ENCODE assay signal across 1 cellular context in the genomic region with DNA sequence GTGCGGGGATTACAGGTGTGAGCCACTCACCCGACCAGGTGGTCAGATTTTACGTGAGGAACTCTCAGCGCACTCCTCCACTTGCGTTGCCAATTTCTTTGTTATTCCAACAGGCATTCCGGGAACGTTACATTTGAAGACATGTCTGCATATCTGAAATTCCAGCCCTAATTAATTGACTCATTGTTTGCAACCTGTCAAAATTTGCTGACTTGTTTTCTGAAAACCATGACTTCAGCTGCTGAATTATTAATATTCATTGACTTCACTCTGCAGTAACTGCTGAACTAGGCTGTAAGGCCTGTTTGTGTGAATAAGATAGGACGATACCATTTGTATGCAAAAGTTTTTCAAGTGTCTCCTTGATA.
TF ChIP-seq lines count a peak whose summit lies in the region.

No MANE protein-coding gene starts in this region.

TF ChIP-seq in GM23338, 12 proteins besides CTCF, POLR2A, EP300 and RAD21 (continued from another document):
- TF ChIP-seq, protein P1, sequence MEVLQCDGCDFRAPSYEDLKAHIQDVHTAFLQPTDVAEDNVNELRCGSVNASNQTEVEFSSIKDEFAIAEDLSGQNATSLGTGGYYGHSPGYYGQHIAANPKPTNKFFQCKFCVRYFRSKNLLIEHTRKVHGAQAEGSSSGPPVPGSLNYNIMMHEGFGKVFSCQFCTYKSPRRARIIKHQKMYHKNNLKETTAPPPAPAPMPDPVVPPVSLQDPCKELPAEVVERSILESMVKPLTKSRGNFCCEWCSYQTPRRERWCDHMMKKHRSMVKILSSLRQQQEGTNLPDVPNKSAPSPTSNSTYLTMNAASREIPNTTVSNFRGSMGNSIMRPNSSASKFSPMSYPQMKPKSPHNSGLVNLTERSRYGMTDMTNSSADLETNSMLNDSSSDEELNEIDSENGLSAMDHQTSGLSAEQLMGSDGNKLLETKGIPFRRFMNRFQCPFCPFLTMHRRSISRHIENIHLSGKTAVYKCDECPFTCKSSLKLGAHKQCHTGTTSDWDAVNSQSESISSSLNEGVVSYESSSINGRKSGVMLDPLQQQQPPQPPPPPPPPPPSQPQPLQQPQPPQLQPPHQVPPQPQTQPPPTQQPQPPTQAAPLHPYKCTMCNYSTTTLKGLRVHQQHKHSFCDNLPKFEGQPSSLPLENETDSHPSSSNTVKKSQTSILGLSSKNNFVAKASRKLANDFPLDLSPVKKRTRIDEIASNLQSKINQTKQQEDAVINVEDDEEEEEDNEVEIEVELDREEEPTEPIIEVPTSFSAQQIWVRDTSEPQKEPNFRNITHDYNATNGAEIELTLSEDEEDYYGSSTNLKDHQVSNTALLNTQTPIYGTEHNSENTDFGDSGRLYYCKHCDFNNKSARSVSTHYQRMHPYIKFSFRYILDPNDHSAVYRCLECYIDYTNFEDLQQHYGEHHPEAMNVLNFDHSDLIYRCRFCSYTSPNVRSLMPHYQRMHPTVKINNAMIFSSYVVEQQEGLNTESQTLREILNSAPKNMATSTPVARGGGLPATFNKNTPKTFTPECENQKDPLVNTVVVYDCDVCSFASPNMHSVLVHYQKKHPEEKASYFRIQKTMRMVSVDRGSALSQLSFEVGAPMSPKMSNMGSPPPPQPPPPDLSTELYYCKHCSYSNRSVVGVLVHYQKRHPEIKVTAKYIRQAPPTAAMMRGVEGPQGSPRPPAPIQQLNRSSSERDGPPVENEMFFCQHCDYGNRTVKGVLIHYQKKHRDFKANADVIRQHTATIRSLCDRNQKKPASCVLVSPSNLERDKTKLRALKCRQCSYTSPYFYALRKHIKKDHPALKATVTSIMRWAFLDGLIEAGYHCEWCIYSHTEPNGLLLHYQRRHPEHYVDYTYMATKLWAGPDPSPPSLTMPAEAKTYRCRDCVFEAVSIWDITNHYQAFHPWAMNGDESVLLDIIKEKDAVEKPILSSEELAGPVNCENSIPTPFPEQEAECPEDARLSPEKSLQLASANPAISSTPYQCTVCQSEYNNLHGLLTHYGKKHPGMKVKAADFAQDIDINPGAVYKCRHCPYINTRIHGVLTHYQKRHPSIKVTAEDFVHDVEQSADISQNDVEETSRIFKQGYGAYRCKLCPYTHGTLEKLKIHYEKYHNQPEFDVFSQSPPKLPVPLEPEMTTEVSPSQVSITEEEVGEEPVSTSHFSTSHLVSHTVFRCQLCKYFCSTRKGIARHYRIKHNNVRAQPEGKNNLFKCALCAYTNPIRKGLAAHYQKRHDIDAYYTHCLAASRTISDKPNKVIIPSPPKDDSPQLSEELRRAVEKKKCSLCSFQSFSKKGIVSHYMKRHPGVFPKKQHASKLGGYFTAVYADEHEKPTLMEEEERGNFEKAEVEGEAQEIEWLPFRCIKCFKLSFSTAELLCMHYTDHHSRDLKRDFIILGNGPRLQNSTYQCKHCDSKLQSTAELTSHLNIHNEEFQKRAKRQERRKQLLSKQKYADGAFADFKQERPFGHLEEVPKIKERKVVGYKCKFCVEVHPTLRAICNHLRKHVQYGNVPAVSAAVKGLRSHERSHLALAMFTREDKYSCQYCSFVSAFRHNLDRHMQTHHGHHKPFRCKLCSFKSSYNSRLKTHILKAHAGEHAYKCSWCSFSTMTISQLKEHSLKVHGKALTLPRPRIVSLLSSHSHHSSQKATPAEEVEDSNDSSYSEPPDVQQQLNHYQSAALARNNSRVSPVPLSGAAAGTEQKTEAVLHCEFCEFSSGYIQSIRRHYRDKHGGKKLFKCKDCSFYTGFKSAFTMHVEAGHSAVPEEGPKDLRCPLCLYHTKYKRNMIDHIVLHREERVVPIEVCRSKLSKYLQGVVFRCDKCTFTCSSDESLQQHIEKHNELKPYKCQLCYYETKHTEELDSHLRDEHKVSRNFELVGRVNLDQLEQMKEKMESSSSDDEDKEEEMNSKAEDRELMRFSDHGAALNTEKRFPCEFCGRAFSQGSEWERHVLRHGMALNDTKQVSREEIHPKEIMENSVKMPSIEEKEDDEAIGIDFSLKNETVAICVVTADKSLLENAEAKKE (CRISPR knock-in tag; IDR thresholded peaks at IDR 0.05), result no peak
